Comparison of ENCODE assay signal across 1 cellular context in the genomic region with DNA sequence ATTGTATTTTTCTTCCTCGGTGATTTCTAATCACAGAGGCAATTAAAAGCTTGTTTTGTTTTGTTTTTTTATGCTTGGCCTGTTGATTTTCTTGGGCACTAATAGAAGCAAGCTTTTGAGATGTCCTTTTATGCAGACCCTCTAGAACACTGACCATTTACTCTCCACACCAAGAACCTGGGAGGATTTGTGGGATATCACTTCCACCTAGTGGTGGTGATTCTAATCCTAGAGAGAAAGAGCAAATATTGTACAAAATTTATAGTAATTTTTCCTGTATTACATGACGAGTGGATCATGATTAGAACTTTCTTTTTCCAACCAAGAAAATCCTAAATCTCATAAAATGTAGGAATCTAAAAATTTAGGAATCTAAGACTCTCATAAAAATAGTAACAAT.
TF ChIP-seq lines count a peak whose summit lies in the region.

No MANE protein-coding gene starts in this region.

TF ChIP-seq in GM23338, 12 proteins besides CTCF, POLR2A, EP300 and RAD21 (continued from another document):
- TF ChIP-seq, protein P1, sequence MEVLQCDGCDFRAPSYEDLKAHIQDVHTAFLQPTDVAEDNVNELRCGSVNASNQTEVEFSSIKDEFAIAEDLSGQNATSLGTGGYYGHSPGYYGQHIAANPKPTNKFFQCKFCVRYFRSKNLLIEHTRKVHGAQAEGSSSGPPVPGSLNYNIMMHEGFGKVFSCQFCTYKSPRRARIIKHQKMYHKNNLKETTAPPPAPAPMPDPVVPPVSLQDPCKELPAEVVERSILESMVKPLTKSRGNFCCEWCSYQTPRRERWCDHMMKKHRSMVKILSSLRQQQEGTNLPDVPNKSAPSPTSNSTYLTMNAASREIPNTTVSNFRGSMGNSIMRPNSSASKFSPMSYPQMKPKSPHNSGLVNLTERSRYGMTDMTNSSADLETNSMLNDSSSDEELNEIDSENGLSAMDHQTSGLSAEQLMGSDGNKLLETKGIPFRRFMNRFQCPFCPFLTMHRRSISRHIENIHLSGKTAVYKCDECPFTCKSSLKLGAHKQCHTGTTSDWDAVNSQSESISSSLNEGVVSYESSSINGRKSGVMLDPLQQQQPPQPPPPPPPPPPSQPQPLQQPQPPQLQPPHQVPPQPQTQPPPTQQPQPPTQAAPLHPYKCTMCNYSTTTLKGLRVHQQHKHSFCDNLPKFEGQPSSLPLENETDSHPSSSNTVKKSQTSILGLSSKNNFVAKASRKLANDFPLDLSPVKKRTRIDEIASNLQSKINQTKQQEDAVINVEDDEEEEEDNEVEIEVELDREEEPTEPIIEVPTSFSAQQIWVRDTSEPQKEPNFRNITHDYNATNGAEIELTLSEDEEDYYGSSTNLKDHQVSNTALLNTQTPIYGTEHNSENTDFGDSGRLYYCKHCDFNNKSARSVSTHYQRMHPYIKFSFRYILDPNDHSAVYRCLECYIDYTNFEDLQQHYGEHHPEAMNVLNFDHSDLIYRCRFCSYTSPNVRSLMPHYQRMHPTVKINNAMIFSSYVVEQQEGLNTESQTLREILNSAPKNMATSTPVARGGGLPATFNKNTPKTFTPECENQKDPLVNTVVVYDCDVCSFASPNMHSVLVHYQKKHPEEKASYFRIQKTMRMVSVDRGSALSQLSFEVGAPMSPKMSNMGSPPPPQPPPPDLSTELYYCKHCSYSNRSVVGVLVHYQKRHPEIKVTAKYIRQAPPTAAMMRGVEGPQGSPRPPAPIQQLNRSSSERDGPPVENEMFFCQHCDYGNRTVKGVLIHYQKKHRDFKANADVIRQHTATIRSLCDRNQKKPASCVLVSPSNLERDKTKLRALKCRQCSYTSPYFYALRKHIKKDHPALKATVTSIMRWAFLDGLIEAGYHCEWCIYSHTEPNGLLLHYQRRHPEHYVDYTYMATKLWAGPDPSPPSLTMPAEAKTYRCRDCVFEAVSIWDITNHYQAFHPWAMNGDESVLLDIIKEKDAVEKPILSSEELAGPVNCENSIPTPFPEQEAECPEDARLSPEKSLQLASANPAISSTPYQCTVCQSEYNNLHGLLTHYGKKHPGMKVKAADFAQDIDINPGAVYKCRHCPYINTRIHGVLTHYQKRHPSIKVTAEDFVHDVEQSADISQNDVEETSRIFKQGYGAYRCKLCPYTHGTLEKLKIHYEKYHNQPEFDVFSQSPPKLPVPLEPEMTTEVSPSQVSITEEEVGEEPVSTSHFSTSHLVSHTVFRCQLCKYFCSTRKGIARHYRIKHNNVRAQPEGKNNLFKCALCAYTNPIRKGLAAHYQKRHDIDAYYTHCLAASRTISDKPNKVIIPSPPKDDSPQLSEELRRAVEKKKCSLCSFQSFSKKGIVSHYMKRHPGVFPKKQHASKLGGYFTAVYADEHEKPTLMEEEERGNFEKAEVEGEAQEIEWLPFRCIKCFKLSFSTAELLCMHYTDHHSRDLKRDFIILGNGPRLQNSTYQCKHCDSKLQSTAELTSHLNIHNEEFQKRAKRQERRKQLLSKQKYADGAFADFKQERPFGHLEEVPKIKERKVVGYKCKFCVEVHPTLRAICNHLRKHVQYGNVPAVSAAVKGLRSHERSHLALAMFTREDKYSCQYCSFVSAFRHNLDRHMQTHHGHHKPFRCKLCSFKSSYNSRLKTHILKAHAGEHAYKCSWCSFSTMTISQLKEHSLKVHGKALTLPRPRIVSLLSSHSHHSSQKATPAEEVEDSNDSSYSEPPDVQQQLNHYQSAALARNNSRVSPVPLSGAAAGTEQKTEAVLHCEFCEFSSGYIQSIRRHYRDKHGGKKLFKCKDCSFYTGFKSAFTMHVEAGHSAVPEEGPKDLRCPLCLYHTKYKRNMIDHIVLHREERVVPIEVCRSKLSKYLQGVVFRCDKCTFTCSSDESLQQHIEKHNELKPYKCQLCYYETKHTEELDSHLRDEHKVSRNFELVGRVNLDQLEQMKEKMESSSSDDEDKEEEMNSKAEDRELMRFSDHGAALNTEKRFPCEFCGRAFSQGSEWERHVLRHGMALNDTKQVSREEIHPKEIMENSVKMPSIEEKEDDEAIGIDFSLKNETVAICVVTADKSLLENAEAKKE (CRISPR knock-in tag; IDR thresholded peaks at IDR 0.05), result no peak
TF ChIP-seq in GM23338: peak in this region for 0.
